Comparison of ENCODE assay signal across 18 cellular contexts in genomic region chr12:131643581-131644452, GRCh38.
DNase-seq lines count a peak whose midpoint lies in the region; ATAC-seq and TF ChIP-seq lines count a peak whose summit lies in the region.
"Had no signal": no experiment of that assay in that cellular context is flagged by ENCODE, and none has a peak within 500 bp of the region (broad histone marks: within the 10 kb centered on the region; RNA-seq: fewer than 3 reads in every experiment).

No MANE protein-coding gene starts in this region.

- H3K4me3 ChIP-seq in GM23338 (no peak overlapping the region), mesendoderm (ENCODE audit: low read length) (no peak overlapping the region), testis (no peak overlapping the region), smooth muscle cell (no peak overlapping the region)

- H4K20me1 ChIP-seq in GM23338 (replicated peaks; ENCODE audit: insufficient read depth) = no peaks in the 10 kb centered on the region
- H4K20me1 ChIP-seq in smooth muscle cell (ENCODE audit: low read depth) = no peaks in the 10 kb centered on the region

- no peak overlapping the region for H3K23ac ChIP-seq in mesendoderm (ENCODE audit: low read length)

- H3K9me3 Mint-ChIP-seq in GM23338 (peaks cover 3% of the 10 kb centered on the region), WTC11 (peaks cover 6% of the 10 kb centered on the region)

- H3F3A ChIP-seq in GM23338 (replicated peaks; ENCODE audit: low read depth) (no peaks in the 10 kb centered on the region), smooth muscle cell (ENCODE audit: low read depth) (no peaks in the 10 kb centered on the region)

- H3K36me3 Mint-ChIP-seq in GM23338 (ENCODE audit: low read depth) (peaks cover 5% of the 10 kb centered on the region; the same call in 1 of the 3 replicates), WTC11 (no peaks in the 10 kb centered on the region; the same call in 1 of the 2 replicates)

- no peaks in the 10 kb centered on the region for H3K79me1 ChIP-seq in mesendoderm (ENCODE audit: low read length)

- peak overlapping the region; percentile 7 for H3K56ac ChIP-seq in mesendoderm (ENCODE audit: low read length)

- H3K9ac ChIP-seq in mesendoderm (ENCODE audit: low read length) (no peak overlapping the region), smooth muscle cell (ENCODE audit: low read depth) (no peak overlapping the region)
- H3K9ac ChIP-seq: KMS-11 had no signal

- no peak overlapping the region for H4K5ac ChIP-seq in mesendoderm (ENCODE audit: low read length)

- CTCF ChIA-PET in WTC11 (lab: Charles Lee) = no interaction called here

- WGBS in mesendoderm (ENCODE audit: extremely low coverage, insufficient coverage, low lambda C conversion rate) = no CpG with 5 or more reads among the region's 7 CpGs
- 53 to 60% methylated on average over 6 to 7 of the region's 7 CpGs for WGBS in testis, 2 donors
- 67% methylated on average over 7 of the region's 7 CpGs for WGBS in smooth muscle cell (ENCODE audit: low lambda C conversion rate)

- H3K27ac ChIP-seq in GM23338 (ENCODE audit: low read depth) (no peak overlapping the region), mesendoderm (ENCODE audit: low read depth, low read length) (no peak overlapping the region), testis (no peak overlapping the region), smooth muscle cell (ENCODE audit: low read depth) (no peak overlapping the region)
- H3K27ac ChIP-seq: C4-2B, KMS-11, RWPE1 had no signal

- no peak overlapping the region for H4K8ac ChIP-seq in mesendoderm (ENCODE audit: low read depth, low read length)

- H2AFZ ChIP-seq in GM23338 = no peak overlapping the region
- H2AFZ ChIP-seq in smooth muscle cell (ENCODE audit: low read depth) = no peak overlapping the region

- H3K36me3 ChIP-seq in GM23338 (ENCODE audit: insufficient read depth) (no peaks in the 10 kb centered on the region), mesendoderm (ENCODE audit: control insufficient read depth, insufficient read depth, low read length) (no peaks in the 10 kb centered on the region), testis (ENCODE audit: low read depth, missing control alignments) (no peaks in the 10 kb centered on the region), smooth muscle cell (ENCODE audit: low read depth) (no peaks in the 10 kb centered on the region)

- H2AK5ac ChIP-seq in mesendoderm (ENCODE audit: low read length) = no peak overlapping the region

- H3K9me3 ChIP-seq in testis (no peaks in the 10 kb centered on the region), smooth muscle cell (replicated peaks; ENCODE audit: low read depth) (no peaks in the 10 kb centered on the region)

- peaks cover 5% of the 10 kb centered on the region; the same call in 1 of the 2 replicates for H3K4me1 ChIP-seq in GM23338 (ENCODE audit: insufficient read depth)
- no peaks in the 10 kb centered on the region for H3K4me1 ChIP-seq in mesendoderm (ENCODE audit: control insufficient read depth, low read depth, low read length)
- H3K4me1 ChIP-seq in testis = peaks cover 6% of the 10 kb centered on the region
- H3K4me1 ChIP-seq in smooth muscle cell (ENCODE audit: low read depth) = no peaks in the 10 kb centered on the region

- H3K4me2 ChIP-seq in GM23338 = no peak overlapping the region
- H3K4me2 ChIP-seq in mesendoderm (ENCODE audit: low read length) = no peak overlapping the region
- no peak overlapping the region for H3K4me2 ChIP-seq in smooth muscle cell
- H3K4me2 ChIP-seq: KMS-11 had no signal

- H3K4me3 Mint-ChIP-seq in GM23338 (no peak overlapping the region), WTC11 (no peak overlapping the region)

- no peak for TF ChIP-seq CTCF in GM23338 (conservative IDR thresholded peaks at IDR 0.05; ENCODE audit: low read depth in 2 of 2)
- TF ChIP-seq CTCF in WTC11 (IDR thresholded peaks at IDR 0.05) = no peak
- no peak for TF ChIP-seq CTCF in testis (IDR thresholded peaks at IDR 0.05)
- no peak for TF ChIP-seq CTCF in smooth muscle cell (IDR thresholded peaks at IDR 0.05; ENCODE audit: borderline replicate concordance, insufficient read depth, poor library complexity, severe bottlenecking)

- H3K27ac Mint-ChIP-seq in GM23338 (no peak overlapping the region), WTC11 (no peak overlapping the region)

- no peak overlapping the region for H2BK120ac ChIP-seq in mesendoderm (ENCODE audit: low read depth, low read length)

- H3K27me3 ChIP-seq in GM23338 (ENCODE audit: insufficient read depth) = no peaks in the 10 kb centered on the region
- no peaks in the 10 kb centered on the region for H3K27me3 ChIP-seq in mesendoderm (ENCODE audit: insufficient read depth, low read length, poor library complexity)
- no peaks in the 10 kb centered on the region for H3K27me3 ChIP-seq in testis
- peaks cover 6% of the 10 kb centered on the region for H3K27me3 ChIP-seq in smooth muscle cell (ENCODE audit: low read depth)

- 0 out of 2 replicates have a peak, but pooled peaks cover 6% of the 10 kb centered on the region for H3K9me2 ChIP-seq in GM23338 (ENCODE audit: insufficient read depth)

- POLR2A ChIA-PET in WTC11 (lab: Charles Lee) = no interaction called here

- intact Hi-C loops in testis (cut with DNase I; ENCODE audit: low total_unique reads) = loop anchor here (5.0 kb wide), 1 partner anchor 332 kb away; no protein-coding TSS in a partner anchor

- H3K79me2 ChIP-seq in GM23338 (replicated peaks; ENCODE audit: insufficient read depth) (no peaks in the 10 kb centered on the region), mesendoderm (ENCODE audit: control insufficient read depth, insufficient read depth, low read length) (no peaks in the 10 kb centered on the region), smooth muscle cell (ENCODE audit: low read depth) (no peaks in the 10 kb centered on the region)

- no peak for DNase-seq in GM23338 (ENCODE audit: low spot score)
- DNase-seq in WTC11 (ENCODE audit: low spot score) = no peak
- DNase-seq in mesendoderm = no peak
- peak; percentile 48 for DNase-seq in testis
- DNase-seq in LoVo (ENCODE audit: low spot score) = no peak
- no peak for DNase-seq in NCI-H146 treated with DMSO at 0.1 percent for 48 hours (lab: John Stamatoyannopoulos, UW; ENCODE audit: unreplicated experiment)
- DNase-seq in smooth muscle cell (lab: John Stamatoyannopoulos, UW; ENCODE audit: unreplicated experiment) = no peak
- DNase-seq: DMS 273 treated with DMSO at 0.1 percent for 48 hours, HCEC 1CT, NCI-H1048, NCI-H1436 treated with DMSO at 0.1 percent for 48 hours, NCI-H2081, NCI-H226, OCI-M1 had no signal

- no peak overlapping the region for H3K18ac ChIP-seq in mesendoderm (ENCODE audit: low read length)

- peaks cover 9% of the 10 kb centered on the region for H3K27me3 Mint-ChIP-seq in GM23338 (ENCODE audit: insufficient read depth, low read depth, poor library complexity)
- H3K27me3 Mint-ChIP-seq in WTC11 (ENCODE audit: low read depth) = no peaks in the 10 kb centered on the region; the same call in 1 of the 2 replicates

- ATAC-seq in GM23338 = peak; percentile 6; the same call in 2 of the 3 replicates
- ATAC-seq in WTC11 = no peak
- ATAC-seq: HepG2 had no signal

- no peak overlapping the region for H3K4ac ChIP-seq in mesendoderm (ENCODE audit: low read depth, low read length)

- no peak overlapping the region for H2BK15ac ChIP-seq in mesendoderm (replicated peaks; ENCODE audit: low read depth)

- no peak overlapping the region for H2BK5ac ChIP-seq in mesendoderm (ENCODE audit: low read length)

- H3K4me1 Mint-ChIP-seq in GM23338 (peaks cover 26% of the 10 kb centered on the region), WTC11 (peaks cover 30% of the 10 kb centered on the region)

- no peak for TF ChIP-seq POLR2A in testis (IDR thresholded peaks at IDR 0.05)

TF ChIP-seq in GM23338, 12 proteins besides CTCF, POLR2A, EP300 and RAD21 (continues in another document):
- TF ChIP-seq EZH2 (IDR thresholded peaks at IDR 0.05; ENCODE audit: low read depth, unreplicated experiment) (no peak), ZNF114 (CRISPR knock-in tag; IDR thresholded peaks at IDR 0.05) (no peak)

TF ChIP-seq in WTC11, 78 proteins besides CTCF, POLR2A, EP300 and RAD21:
- TF ChIP-seq SMAD4 (CRISPR knock-in tag; IDR thresholded peaks at IDR 0.05) (no peak), HMGXB4 (CRISPR knock-in tag; IDR thresholded peaks at IDR 0.05) (no peak), ZNF423 (CRISPR knock-in tag; IDR thresholded peaks at IDR 0.05) (peak; percentile 95)
